Comparison of ENCODE assay signal across 16 cellular contexts in the genomic region with DNA sequence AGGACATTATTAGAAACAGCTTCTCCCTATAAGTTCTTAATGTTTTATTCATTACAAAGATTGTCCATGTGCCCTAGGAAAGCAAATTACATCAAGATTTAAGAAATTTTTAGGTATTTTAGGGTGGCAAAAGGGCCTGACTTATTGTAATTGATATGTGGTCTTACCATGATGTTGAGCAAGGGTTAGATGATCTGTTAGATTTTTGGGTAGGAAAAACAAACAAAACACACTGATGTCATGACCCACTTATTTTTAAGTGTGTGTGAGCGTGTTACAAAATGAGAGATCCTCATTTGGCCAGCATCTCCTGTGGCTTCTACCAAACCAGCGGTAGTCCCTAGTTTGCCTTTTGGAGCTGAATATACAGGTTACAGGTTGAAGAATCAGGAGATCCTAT.
DNase-seq lines count a peak whose midpoint lies in the region; ATAC-seq, FAIRE-seq and TF ChIP-seq lines count a peak whose summit lies in the region.
"Had no signal": no experiment of that assay in that cellular context is flagged by ENCODE, and none has a peak within 500 bp of the region (broad histone marks: within the 10 kb centered on the region; RNA-seq: fewer than 3 reads in every experiment).

No MANE protein-coding gene starts in this region.

- H2AFZ ChIP-seq in HepG2 (ENCODE audit: low read length), result no peak overlapping the region

- H3K9me3 ChIP-seq in liver (ENCODE audit: control insufficient read depth in 4 of 4, low read length in 3 of 4) (no peaks in the 10 kb centered on the region), HepG2 (ENCODE audit: low read length) (no peaks in the 10 kb centered on the region)
- no peaks in the 10 kb centered on the region for H3K9me3 ChIP-seq in naive thymus-derived CD4-positive, alpha-beta T cell (ENCODE audit: control insufficient read depth in 2 of 3, low read length in 3 of 3)

- no peaks in the 10 kb centered on the region for H3K79me2 ChIP-seq in HepG2 (ENCODE audit: insufficient read depth, low read length)

- no peak for TF ChIP-seq POLR2A in HepG2 (IDR thresholded peaks at IDR 0.05; ENCODE audit: insufficient read depth in 1 of 2, low read depth in 2 of 2, low read length in 2 of 2)

- no peak for TF ChIP-seq CTCF in liver (IDR thresholded peaks at IDR 0.05; ENCODE audit: low read depth, low read length, missing input control)
- no peak for TF ChIP-seq CTCF in HepG2 (CRISPR knock-in tag; IDR thresholded peaks at IDR 0.05)

- H3K4me2 ChIP-seq in HepG2 (ENCODE audit: low read depth, low read length), result no peak overlapping the region

- H3K4me3 ChIP-seq in liver (ENCODE audit: low read depth in 1 of 3, low read length in 3 of 3) (no peak overlapping the region), HepG2 (replicated peaks in 1 of 3; ENCODE audit: insufficient read depth in 1 of 3, low read depth in 2 of 3, low read length in 3 of 3) (no peak overlapping the region)
- H3K4me3 ChIP-seq in naive thymus-derived CD4-positive, alpha-beta T cell (ENCODE audit: low read length), result no peak overlapping the region

- H3K9ac ChIP-seq in liver (ENCODE audit: low read depth in 1 of 2, low read length in 2 of 2), result no peak overlapping the region
- H3K9ac ChIP-seq in HepG2 (ENCODE audit: insufficient read depth, low read depth, low read length), result no peak overlapping the region

- TF ChIP-seq EP300 in HepG2 (IDR thresholded peaks at IDR 0.05; ENCODE audit: low read depth in 2 of 2, low read length in 2 of 2) (no peak), HepG2 (CRISPR knock-in tag; IDR thresholded peaks at IDR 0.05; ENCODE audit: borderline replicate concordance) (no peak)

- intact Hi-C loops in HepG2 (cut with micrococcal nuclease; ENCODE audit: unreplicated experiment), result no loop called here
- intact Hi-C loops in naive thymus-derived CD4-positive, alpha-beta T cell (cut with micrococcal nuclease), result no loop called here

- in situ Hi-C loops in HepG2 (cut with HindIII; ENCODE audit: extremely low pct_ligation_motif_present, low pct_unique_long_range_greater_than_20kb), result no loop called here

- H4K20me1 ChIP-seq in HepG2 (ENCODE audit: insufficient read depth, low read length), result no peaks in the 10 kb centered on the region

- H3K4me3 Mint-ChIP-seq in effector memory CD8-positive, alpha-beta T cell, result no peak overlapping the region
- H3K4me3 Mint-ChIP-seq in naive thymus-derived CD4-positive, alpha-beta T cell, result no peak overlapping the region
- H3K4me3 Mint-ChIP-seq: WTC11 had no signal

- peaks cover 64% of the 10 kb centered on the region for H3K36me3 Mint-ChIP-seq in effector memory CD8-positive, alpha-beta T cell (ENCODE audit: insufficient read depth)
- H3K36me3 Mint-ChIP-seq in naive thymus-derived CD4-positive, alpha-beta T cell, result peaks cover 5 to 56% (median 18%) of the 10 kb centered on the region in 5 donors

- ATAC-seq in HepG2 (no peak), HG02885 (IDR thresholded peaks at IDR 0.05; ENCODE audit: poor library complexity, unreplicated experiment) (no peak), HG02642 (IDR thresholded peaks at IDR 0.05; ENCODE audit: poor library complexity, unreplicated experiment) (no peak)
- ATAC-seq in effector memory CD8-positive, alpha-beta T cell (replicated peaks), result no peak
- no peak for ATAC-seq in naive thymus-derived CD4-positive, alpha-beta T cell
- ATAC-seq: WTC11 had no signal

- POLR2A ChIA-PET in HepG2 (lab: Yijun Ruan, JAX), result interaction anchor here (1.4 kb wide), 1 partner anchor 20 kb away, joined by 6 read pairs; no protein-coding TSS in a partner anchor
- POLR2A ChIA-PET in naive thymus-derived CD4-positive, alpha-beta T cell (lab: Charles Lee), result interaction anchor here (1.0 kb wide), 1 partner anchor 43 kb away, joined by 4 read pairs; no protein-coding TSS in a partner anchor

- H3K4me1 ChIP-seq in liver (ENCODE audit: control insufficient read depth in 4 of 4, insufficient read depth in 4 of 4, low read length in 3 of 4), result no peaks in the 10 kb centered on the region
- H3K4me1 ChIP-seq in HepG2 (ENCODE audit: insufficient read depth, low read length), result no peaks in the 10 kb centered on the region
- H3K4me1 ChIP-seq in naive thymus-derived CD4-positive, alpha-beta T cell (ENCODE audit: control insufficient read depth in 2 of 2, insufficient read depth in 2 of 2, low read length in 2 of 2), result no peaks in the 10 kb centered on the region

- peak overlapping the region; percentile 79 to 85 for H3K27ac Mint-ChIP-seq in effector memory CD8-positive, alpha-beta T cell
- H3K27ac Mint-ChIP-seq in naive thymus-derived CD4-positive, alpha-beta T cell, result peak overlapping the region in 7 of 9 donors; percentile 24 to 83 (median 37)
- H3K27ac Mint-ChIP-seq: WTC11 had no signal

- no peaks in the 10 kb centered on the region for H3K27me3 Mint-ChIP-seq in effector memory CD8-positive, alpha-beta T cell
- H3K27me3 Mint-ChIP-seq in naive thymus-derived CD4-positive, alpha-beta T cell, result no peaks in the 10 kb centered on the region

- peaks cover 12 to 19% of the 10 kb centered on the region in 2 donors for H3K4me1 Mint-ChIP-seq in effector memory CD8-positive, alpha-beta T cell (ENCODE audit: low read depth in 2 of 2)
- H3K4me1 Mint-ChIP-seq in naive thymus-derived CD4-positive, alpha-beta T cell, result peaks cover 9 to 50% (median 23%) of the 10 kb centered on the region in 7 donors

- H3K27ac ChIP-seq in liver (ENCODE audit: low read depth in 1 of 2, low read length in 2 of 2) (no peak overlapping the region), HepG2 (ENCODE audit: extremely low read length, insufficient read depth, low read length) (no peak overlapping the region)
- no peak overlapping the region for H3K27ac ChIP-seq in naive thymus-derived CD4-positive, alpha-beta T cell (ENCODE audit: low read depth, low read length)

- no peak for DNase-seq in HepG2 (ENCODE audit: low spot score)
- no peak for DNase-seq in effector memory CD8-positive, alpha-beta T cell
- DNase-seq in naive thymus-derived CD4-positive, alpha-beta T cell, result no peak
- no peak for DNase-seq in NCI-H1417 (lab: John Stamatoyannopoulos, UW)
- no peak for DNase-seq in cerebellar nuclear complex (lab: John Stamatoyannopoulos, UW)
- DNase-seq: activated effector memory CD4-positive, alpha-beta T cell treated with anti-CD3 and anti-CD28 coated beads, Interleukin-2, amount 50 U/mL, for 16 hours; anterior cingulate cortex; MM.1S; NCI-H187 treated with DMSO at 0.1 percent for 48 hours; Right ventricle myocardium superior; stimulated activated CD4-positive, alpha-beta T cell treated with anti-CD3 and anti-CD28 coated beads, Interleukin-2, amount 100 ng/mL, for 24 hours had no signal

- H3K36me3 ChIP-seq in liver (ENCODE audit: control insufficient read depth in 4 of 4, insufficient read depth in 3 of 4, low read depth in 1 of 4, low read length in 3 of 4) (peaks cover 0 to 2% (median under 1%) of the 10 kb centered on the region in 4 donors), HepG2 (replicated peaks in 1 of 2; ENCODE audit: control insufficient read depth in 1 of 2, insufficient read depth in 2 of 2, low read length in 2 of 2) (peaks cover 6 to 37% of the 10 kb centered on the region in 2 experiments; a peak in 4 of 5 replicates)
- H3K36me3 ChIP-seq in naive thymus-derived CD4-positive, alpha-beta T cell (ENCODE audit: control insufficient read depth in 2 of 3, insufficient read depth in 3 of 3, low read length in 3 of 3), result peaks cover 0 to 28% (median 12%) of the 10 kb centered on the region in 3 experiments

- TF ChIP-seq RAD21 in liver (IDR thresholded peaks at IDR 0.05) (no peak), HepG2 (CRISPR knock-in tag; IDR thresholded peaks at IDR 0.05) (no peak)

- no peaks in the 10 kb centered on the region for H3K9me3 Mint-ChIP-seq in effector memory CD8-positive, alpha-beta T cell
- H3K9me3 Mint-ChIP-seq in naive thymus-derived CD4-positive, alpha-beta T cell, result no peaks in the 10 kb centered on the region
- H3K9me3 Mint-ChIP-seq: WTC11 had no signal

- H3K27me3 ChIP-seq in liver (ENCODE audit: control insufficient read depth in 4 of 4, insufficient read depth in 4 of 4, low read length in 3 of 4) (no peaks in the 10 kb centered on the region), HepG2 (ENCODE audit: control insufficient read depth in 1 of 2, insufficient read depth in 2 of 2, low read length in 2 of 2) (no peaks in the 10 kb centered on the region)
- no peaks in the 10 kb centered on the region for H3K27me3 ChIP-seq in naive thymus-derived CD4-positive, alpha-beta T cell (ENCODE audit: control insufficient read depth in 2 of 2, insufficient read depth in 2 of 2, low read length in 2 of 2)

- 66% methylated on average over 2 of the region's 2 CpGs for WGBS in liver
- 95% methylated on average over 2 of the region's 2 CpGs for WGBS in HepG2 (ENCODE audit: low lambda C conversion rate)

- CTCF ChIA-PET in HepG2 (lab: Yijun Ruan, JAX; ENCODE audit: low intra/inter-chr PET ratio, low total read pairs), result no interaction called here
- CTCF ChIA-PET in naive thymus-derived CD4-positive, alpha-beta T cell (lab: Charles Lee), result interaction anchor here (0.6 kb wide), 1 partner anchor 17 kb away, joined by 3 read pairs; no protein-coding TSS in a partner anchor

- no TSS peak for BruUV-seq in HepG2 (replicated peaks; lab: Mats Ljungman, UMichigan)

- no peak for FAIRE-seq in HepG2 (lab: Jason Lieb, UNC)
- FAIRE-seq: colon had no signal

TF ChIP-seq in liver, 16 proteins besides CTCF, POLR2A, EP300 and RAD21 (continues in another document):
- TF ChIP-seq GABPA (IDR thresholded peaks at IDR 0.05 in 1 of 2, conservative IDR thresholded peaks at IDR 0.05 in 1 of 2) (no peak), SP1 (IDR thresholded peaks at IDR 0.05) (peak; percentile 17)

TF ChIP-seq in HepG2, 621 proteins besides CTCF, POLR2A, EP300 and RAD21 (continues in another document):
- no peak for TF ChIP-seq RARA (CRISPR knock-in tag; IDR thresholded peaks at IDR 0.05)
- TF ChIP-seq SRSF4 (IDR thresholded peaks at IDR 0.05; ENCODE audit: low read depth, low read length, poor library complexity, severe bottlenecking), result no peak
